Comparison of ENCODE assay signal across 7 cellular contexts in the genomic region with DNA sequence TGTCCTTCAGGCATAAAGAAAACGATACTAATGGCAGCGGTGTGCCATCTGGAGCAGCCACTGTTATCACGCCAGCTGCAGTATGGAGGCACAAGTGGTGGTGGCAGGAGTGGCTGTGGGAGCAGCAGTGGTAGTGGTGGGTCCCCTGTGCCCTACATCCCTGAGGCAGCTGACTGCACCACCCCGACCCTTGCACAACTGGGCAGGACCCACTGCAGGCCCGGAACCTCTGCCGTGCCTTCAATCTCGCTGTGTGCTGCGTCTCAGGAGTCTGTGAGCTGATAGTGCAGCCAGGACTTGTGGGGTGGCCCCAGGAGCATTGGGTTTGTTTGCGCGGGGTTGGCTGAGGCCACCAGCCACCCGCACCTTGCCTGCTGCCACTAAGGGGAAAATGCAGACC.
DNase-seq lines count a peak whose midpoint lies in the region; ATAC-seq, FAIRE-seq and TF ChIP-seq lines count a peak whose summit lies in the region.
"Not testable (repeated sequence)": the region's sequence is repeated elsewhere in the genome, so short reads cannot be mapped to it uniquely, and the experiment has no call there.

No MANE protein-coding gene starts in this region.

- H3K9me3 Mint-ChIP-seq in chondrocyte (ENCODE audit: low read depth); natural killer cell treated with Interleukin-12 subunit alpha and Interleukin-12 subunit beta and Interleukin-15 and Interleukin-18, amount 100 ng/mL, for 72 hours: not testable (repeated sequence)

- H3K27me3 ChIP-seq in RWPE2 (ENCODE audit: insufficient read depth, poor library complexity, severe bottlenecking); spleen (replicated peaks in 1 of 7): not testable (repeated sequence)

- H3K27ac Mint-ChIP-seq in chondrocyte (ENCODE audit: unreplicated experiment); natural killer cell treated with Interleukin-12 subunit alpha and Interleukin-12 subunit beta and Interleukin-15 and Interleukin-18, amount 100 ng/mL, for 72 hours: not testable (repeated sequence)

- H3K4me1 Mint-ChIP-seq in chondrocyte (ENCODE audit: low read depth); natural killer cell treated with Interleukin-12 subunit alpha and Interleukin-12 subunit beta and Interleukin-15 and Interleukin-18, amount 100 ng/mL, for 72 hours (ENCODE audit: low read depth in 2 of 2): not testable (repeated sequence)

- WGBS in spleen, 5 donors, result 75 to 92% (median 85%) methylated on average over 4 to 7 of the region's 11 CpGs

- H3K36me3 ChIP-seq in RWPE2 (ENCODE audit: low read depth); kidney (ENCODE audit: control insufficient read depth in 1 of 2, insufficient read depth in 2 of 2, low read length in 2 of 2); spleen: not testable (repeated sequence)

- ATAC-seq in RWPE2 (ENCODE audit: low read depth); Right ventricle myocardium superior (ENCODE audit: poor library complexity); natural killer cell treated with Interleukin-12 subunit alpha and Interleukin-12 subunit beta and Interleukin-15 and Interleukin-18, amount 100 ng/mL, for 72 hours: not testable (repeated sequence)

- not testable (repeated sequence) for TF ChIP-seq POLR2A in spleen (IDR thresholded peaks at IDR 0.05)

- H3K27ac ChIP-seq in RWPE2 (ENCODE audit: poor library complexity, severe bottlenecking); kidney (ENCODE audit: low read depth in 2 of 2, low read length in 2 of 2); spleen: not testable (repeated sequence)

- not testable (repeated sequence) for H3K9ac ChIP-seq in kidney (ENCODE audit: low read length in 2 of 2)

- intact Hi-C loops in Right ventricle myocardium superior (cut with DNase I); kidney (cut with DNase I); spleen (cut with DNase I; ENCODE audit: low total_unique reads): not testable (repeated sequence)

- not testable (repeated sequence) for FAIRE-seq in kidney (lab: Jason Lieb, UNC)

- H3K4me3 Mint-ChIP-seq in chondrocyte (ENCODE audit: unreplicated experiment); natural killer cell treated with Interleukin-12 subunit alpha and Interleukin-12 subunit beta and Interleukin-15 and Interleukin-18, amount 100 ng/mL, for 72 hours: not testable (repeated sequence)

- H3K9me3 ChIP-seq in RWPE2 (ENCODE audit: severe bottlenecking); kidney (ENCODE audit: control insufficient read depth in 1 of 2, low read length in 2 of 2); spleen: not testable (repeated sequence)

- not testable (repeated sequence) for H3K4me3 ChIP-seq in RWPE2 (ENCODE audit: severe bottlenecking); kidney (ENCODE audit: low read length in 2 of 2); spleen

- peak; percentile 12 for DNase-seq in RWPE2 (ENCODE audit: low spot score)
- peak; percentile 39 for DNase-seq in activated effector memory CD4-positive, alpha-beta T cell treated with anti-CD3 and anti-CD28 coated beads, Interleukin-2, amount 50 U/mL, for 16 hours
- peak; percentile 72 for DNase-seq in chondrocyte (ENCODE audit: low spot score)
- peak; percentile 6 for DNase-seq in Right ventricle myocardium superior
- DNase-seq in kidney, result peak; percentile 68
- peak; percentile 59 for DNase-seq in natural killer cell treated with Interleukin-12 subunit alpha and Interleukin-12 subunit beta and Interleukin-15 and Interleukin-18, amount 100 ng/mL, for 72 hours (ENCODE audit: low spot score)
- DNase-seq in spleen, result peak; percentile 74

- H3K27me3 Mint-ChIP-seq in chondrocyte (ENCODE audit: low read depth); natural killer cell treated with Interleukin-12 subunit alpha and Interleukin-12 subunit beta and Interleukin-15 and Interleukin-18, amount 100 ng/mL, for 72 hours: not testable (repeated sequence)

- H3K36me3 Mint-ChIP-seq in chondrocyte (ENCODE audit: low read depth); natural killer cell treated with Interleukin-12 subunit alpha and Interleukin-12 subunit beta and Interleukin-15 and Interleukin-18, amount 100 ng/mL, for 72 hours: not testable (repeated sequence)

- not testable (repeated sequence) for TF ChIP-seq CTCF in RWPE2 (IDR thresholded peaks at IDR 0.05; ENCODE audit: poor library complexity, severe bottlenecking); chondrocyte (IDR thresholded peaks at IDR 0.05); kidney (IDR thresholded peaks at IDR 0.05; ENCODE audit: borderline replicate concordance, extremely low read depth, insufficient read depth); spleen (IDR thresholded peaks at IDR 0.05 in 8 of 11, conservative IDR thresholded peaks at IDR 0.05 in 3 of 11)

- not testable (repeated sequence) for H3K4me1 ChIP-seq in RWPE2 (ENCODE audit: insufficient read depth, poor library complexity, severe bottlenecking); kidney (ENCODE audit: control insufficient read depth in 1 of 2, insufficient read depth in 1 of 2, low read depth in 1 of 2, low read length in 2 of 2); spleen

Comparison
In these comparisons a context has a peak if more than half of its experiments do, and no peak if none do; other contexts are left out.
1. DNase-seq: peak in every context shown above with its lines; median percentile 74 in spleen; 72 in chondrocyte; 68 in kidney; 59 in natural killer cell treated with Interleukin-12 subunit alpha and Interleukin-12 subunit beta and Interleukin-15 and Interleukin-18, amount 100 ng/mL, for 72 hours; 39 in activated effector memory CD4-positive, alpha-beta T cell treated with anti-CD3 and anti-CD28 coated beads, Interleukin-2, amount 50 U/mL, for 16 hours; 12 in RWPE2; 6 in Right ventricle myocardium superior.